ENCODE assay signal across 8 cellular contexts in genomic region chr3:198080521-198081384, GRCh38.
A peak's percentile ranks its signal among the peaks of the same experiment; 100 is the strongest.
DNase-seq lines count a peak whose midpoint lies in the region; ATAC-seq, FAIRE-seq and TF ChIP-seq lines count a peak whose summit lies in the region.

No MANE protein-coding gene starts in this region.

- TF ChIP-seq CTCF in A673 (conservative IDR thresholded peaks at IDR 0.05; ENCODE audit: low read depth, low read length) = peak; percentile 41
- TF ChIP-seq CTCF in fibroblast of villous mesenchyme (IDR thresholded peaks at IDR 0.05; ENCODE audit: insufficient read depth, low read depth, low read length) = peak; percentile 56
- peak; percentile 65 for TF ChIP-seq CTCF in neural progenitor cell (IDR thresholded peaks at IDR 0.05)

- peak overlapping the region; percentile 95 for H2AFZ ChIP-seq in neural progenitor cell (replicated peaks)

- peak; percentile 73 for ATAC-seq in HG03521 (IDR thresholded peaks at IDR 0.05; ENCODE audit: unreplicated experiment)

- peak; percentile 86 for DNase-seq in A673 (ENCODE audit: low spot score)
- DNase-seq in GM18507 (ENCODE audit: extremely low spot score, insufficient read length, low read depth) = no peak
- DNase-seq in OCI-M1 (lab: John Stamatoyannopoulos, UW) = peak; percentile 87
- DNase-seq in activated T-helper 1 cell treated with anti-CD3 and anti-CD28 coated beads, Interleukin-2, amount 50 U/mL, for 16 hours (ENCODE audit: low read depth in 1 of 2, low spot score in 1 of 2) = peak; percentile 45 to 67
- DNase-seq in fibroblast of villous mesenchyme (ENCODE audit: low read depth) = peak; percentile 63
- DNase-seq in neural progenitor cell (ENCODE audit: low spot score) = peak; percentile 95

- H3K4me1 ChIP-seq in A673 (ENCODE audit: insufficient read depth, low read length, poor library complexity, severe bottlenecking) (no peaks in the 10 kb centered on the region), neural progenitor cell (peaks cover 2% of the 10 kb centered on the region)

- H3K4me2 ChIP-seq in neural progenitor cell = peak overlapping the region; percentile 96

- peaks cover 5% of the 10 kb centered on the region for H3K9me3 Mint-ChIP-seq in neural progenitor cell
- H3K9me3 Mint-ChIP-seq in stimulated activated naive CD8-positive, alpha-beta T cell treated with anti-CD3 and anti-CD28 coated beads, Interleukin-15, Interleukin-2, amounts not matched to agents 100 ng/mL and 50 ng/mL, for 24 hours = peaks cover 4% of the 10 kb centered on the region

- H3K27me3 Mint-ChIP-seq in neural progenitor cell (ENCODE audit: insufficient read depth, low read depth) = peaks cover 25% of the 10 kb centered on the region
- H3K27me3 Mint-ChIP-seq in stimulated activated naive CD8-positive, alpha-beta T cell treated with anti-CD3 and anti-CD28 coated beads, Interleukin-15, Interleukin-2, amounts not matched to agents 100 ng/mL and 50 ng/mL, for 24 hours = peaks cover 52% of the 10 kb centered on the region

- H3K4me3 Mint-ChIP-seq in neural progenitor cell = peak overlapping the region; percentile 86
- peak overlapping the region; percentile 83 for H3K4me3 Mint-ChIP-seq in stimulated activated naive CD8-positive, alpha-beta T cell treated with anti-CD3 and anti-CD28 coated beads, Interleukin-15, Interleukin-2, amounts not matched to agents 100 ng/mL and 50 ng/mL, for 24 hours

- POLR2A ChIA-PET in A673 (lab: Charles Lee; ENCODE audit: low non-redundant PET) = interaction anchor here (0.6 kb wide), 1 partner anchor 1580 kb away, joined by 7 read pairs; no protein-coding TSS in a partner anchor

- no peaks in the 10 kb centered on the region for H3K79me2 ChIP-seq in neural progenitor cell (ENCODE audit: low read depth)

- no peak overlapping the region for H3K27ac Mint-ChIP-seq in neural progenitor cell
- H3K27ac Mint-ChIP-seq in stimulated activated naive CD8-positive, alpha-beta T cell treated with anti-CD3 and anti-CD28 coated beads, Interleukin-15, Interleukin-2, amounts not matched to agents 100 ng/mL and 50 ng/mL, for 24 hours = peak overlapping the region; percentile 68

- CTCF ChIA-PET in A673 (lab: Charles Lee) = interaction anchor here (0.6 to 1.5 kb wide), 5 partner anchors 9 to 175 kb away, joined by 3 to 6 read pairs (median 4); no protein-coding TSS in a partner anchor

- H3K36me3 ChIP-seq in A673 (ENCODE audit: insufficient read depth, low read length, poor library complexity, severe bottlenecking) (no peaks in the 10 kb centered on the region), neural progenitor cell (no peaks in the 10 kb centered on the region)

- peak overlapping the region; percentile 80 for H3K4me3 ChIP-seq in A673 (ENCODE audit: low read depth, low read length, poor library complexity, severe bottlenecking)
- peak overlapping the region; percentile 45 for H3K4me3 ChIP-seq in fibroblast of villous mesenchyme (ENCODE audit: low read depth, low read length)
- peak overlapping the region; percentile 63 for H3K4me3 ChIP-seq in neural progenitor cell

- no peak overlapping the region for H3K9ac ChIP-seq in neural progenitor cell

- H3K36me3 Mint-ChIP-seq in neural progenitor cell = no peaks in the 10 kb centered on the region
- peaks cover 9% of the 10 kb centered on the region for H3K36me3 Mint-ChIP-seq in stimulated activated naive CD8-positive, alpha-beta T cell treated with anti-CD3 and anti-CD28 coated beads, Interleukin-15, Interleukin-2, amounts not matched to agents 100 ng/mL and 50 ng/mL, for 24 hours (ENCODE audit: low read depth)

- H3K27ac ChIP-seq in A673 (ENCODE audit: low read depth, low read length, poor library complexity, severe bottlenecking) = peak overlapping the region; percentile 79
- H3K27ac ChIP-seq in neural progenitor cell = no peak overlapping the region

- BruUV-seq in A673 (replicated peaks; lab: Mats Ljungman, UMichigan) = no TSS peak

- peaks cover 11% of the 10 kb centered on the region for H4K20me1 ChIP-seq in neural progenitor cell (ENCODE audit: low read depth)

- H3K9me3 ChIP-seq in A673 (ENCODE audit: low read depth, low read length, poor library complexity, severe bottlenecking) = no peaks in the 10 kb centered on the region
- no peaks in the 10 kb centered on the region for H3K9me3 ChIP-seq in neural progenitor cell (ENCODE audit: low read depth)

- peak; percentile 9 for FAIRE-seq in GM18507 (lab: Jason Lieb, UNC)

- peaks cover 12% of the 10 kb centered on the region for H3F3A ChIP-seq in neural progenitor cell (ENCODE audit: low read depth)

- H3K27me3 ChIP-seq in A673 (replicated peaks; ENCODE audit: insufficient read depth, low read depth, low read length, poor library complexity) (peaks cover 10% of the 10 kb centered on the region), neural progenitor cell (peaks cover 99% of the 10 kb centered on the region)

- intact Hi-C loops in A673 (cut with micrococcal nuclease; ENCODE audit: unreplicated experiment) = loop anchor here (10.0 kb wide), 1 partner anchor 116 kb away; the partner anchor contains the start of gene LMLN

- H3K4me1 Mint-ChIP-seq in neural progenitor cell = no peaks in the 10 kb centered on the region
- H3K4me1 Mint-ChIP-seq in stimulated activated naive CD8-positive, alpha-beta T cell treated with anti-CD3 and anti-CD28 coated beads, Interleukin-15, Interleukin-2, amounts not matched to agents 100 ng/mL and 50 ng/mL, for 24 hours (ENCODE audit: low read depth) = peaks cover 23% of the 10 kb centered on the region
